In the genomic region with DNA sequence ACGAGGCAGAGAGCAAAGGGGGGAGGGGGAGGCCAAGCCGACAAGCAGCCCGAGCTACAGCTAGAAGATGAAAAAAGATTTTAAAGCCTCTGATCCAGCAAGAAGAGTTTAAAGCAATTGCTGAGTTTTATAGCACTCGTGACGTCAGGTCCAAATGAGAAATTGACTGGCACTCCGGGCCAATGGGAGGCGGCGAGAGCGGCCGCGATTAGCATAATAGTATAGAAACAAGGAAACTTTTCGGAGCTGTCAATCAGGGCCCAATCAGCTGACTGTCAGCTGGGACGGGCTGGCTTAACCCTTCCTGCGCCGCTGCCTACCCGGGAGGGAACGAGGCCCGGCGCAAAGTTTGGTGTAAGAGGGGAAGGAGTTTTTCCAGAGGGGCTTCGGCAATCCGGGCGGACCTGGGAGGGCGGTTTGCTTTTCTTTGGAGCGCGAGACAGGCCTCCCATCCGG, we compare ENCODE assay signal across 8 cellular contexts. TPM values are rescaled to one million over a fixed set of nuclear protein-coding genes. Genes with fewer than 3 reads are reported as not detected.
DNase-seq lines count a peak whose midpoint lies in the region; ATAC-seq and TF ChIP-seq lines count a peak whose summit lies in the region.

A gene (minus strand): TSS at position 102 of the 456 bp plus-strand sequence. CDS start 835 bp downstream, outside the sequence.

- H3K4me1 Mint-ChIP-seq in activated T-cell treated with anti-CD3 and anti-CD28 coated beads, Interleukin-2, amount 50 U/mL, for 72 hours (ENCODE audit: low read depth): peaks cover 46% of the 10 kb centered on the region

- ATAC-seq in HG03439 (IDR thresholded peaks at IDR 0.05; ENCODE audit: unreplicated experiment): peak; percentile 64
- ATAC-seq in activated T-cell treated with anti-CD3 and anti-CD28 coated beads, Interleukin-2, amount 50 U/mL, for 72 hours (replicated peaks in 1 of 2): peak; percentile 78 to 79

- peaks cover 39% of the 10 kb centered on the region for H3K27me3 Mint-ChIP-seq in activated T-cell treated with anti-CD3 and anti-CD28 coated beads, Interleukin-2, amount 50 U/mL, for 72 hours (ENCODE audit: low read depth)

- H3K36me3 Mint-ChIP-seq in activated T-cell treated with anti-CD3 and anti-CD28 coated beads, Interleukin-2, amount 50 U/mL, for 72 hours (ENCODE audit: insufficient read depth in 2 of 2): peaks cover 7 to 29% of the 10 kb centered on the region in 2 donors

- no peaks in the 10 kb centered on the region for H3K9me3 Mint-ChIP-seq in activated T-cell treated with anti-CD3 and anti-CD28 coated beads, Interleukin-2, amount 50 U/mL, for 72 hours

- TF ChIP-seq CTCF in GM10266 (IDR thresholded peaks at IDR 0.05; ENCODE audit: control insufficient read depth, insufficient read depth, low read depth, missing control alignments): no peak

- peak; percentile 84 for DNase-seq in COLO668 (lab: John Stamatoyannopoulos, UW; ENCODE audit: unreplicated experiment)
- DNase-seq in OCI-M1 (lab: John Stamatoyannopoulos, UW): peak; percentile 52
- peak; percentile 84 to 88 for DNase-seq in activated T-cell treated with anti-CD3 and anti-CD28 coated beads, Interleukin-2, amount 50 U/mL, for 72 hours
- DNase-seq in erythroblast (lab: John Stamatoyannopoulos, UW): peak; percentile 12 to 18
- DNase-seq in middle frontal gyrus (ENCODE audit: extremely low spot score, low spot score): peak; percentile 85
- peak; percentile 58 for DNase-seq in stimulated activated CD8-positive, alpha-beta memory T cell treated with anti-CD3 and anti-CD28 coated beads, Interleukin-15, amount 100 ng/mL, for 1 hour (ENCODE audit: low read depth)
- no peak for DNase-seq in GM10266 (ENCODE audit: extremely low spot score)

- TF ChIP-seq POLR2A in erythroblast (IDR thresholded peaks at IDR 0.05; ENCODE audit: low read length): no peak

- H3K4me3 Mint-ChIP-seq in activated T-cell treated with anti-CD3 and anti-CD28 coated beads, Interleukin-2, amount 50 U/mL, for 72 hours: peak within 1 kb of the TSS; percentile 95 to 97

- H3K27ac Mint-ChIP-seq in activated T-cell treated with anti-CD3 and anti-CD28 coated beads, Interleukin-2, amount 50 U/mL, for 72 hours: peak within 1 kb of the TSS; percentile 98

RNA-seq across cellular contexts. Expression of the gene that starts here (rescaled TPM):
- 100 to 1,000 TPM in 1 of 2 donors, 10 to 100 TPM in 1; 46.7 to 208 TPM for total RNA-seq in activated T-cell treated with anti-CD3 and anti-CD28 coated beads, Interleukin-2, amount 50 U/mL, for 72 hours
